In genomic region chr12:100720016-100720654, GRCh38 we compare ENCODE assay signal across 15 cellular contexts.
A peak's percentile ranks its signal among the peaks of the same experiment; 100 is the strongest.
DNase-seq lines count a peak whose midpoint lies in the region; ATAC-seq, FAIRE-seq and TF ChIP-seq lines count a peak whose summit lies in the region.
"Had no signal": no experiment of that assay in that cellular context is flagged by ENCODE, and none has a peak within 500 bp of the region (broad histone marks: within the 10 kb centered on the region; RNA-seq: fewer than 3 reads in every experiment).

No MANE protein-coding gene starts in this region.

- no peaks in the 10 kb centered on the region; the same call in 2 of the 3 replicates for H3K9me3 ChIP-seq in GM12878 (replicated peaks; ENCODE audit: control insufficient read depth, insufficient read depth, low read length)

- SMC1A ChIA-PET in GM12878 (lab: Charles Lee; ENCODE audit: uncharacterized antibody, unreplicated experiment) = interaction anchor here (1.1 to 1.5 kb wide), 2 partner anchors 18 to 60 kb away, joined by 3 to 4 read pairs; no protein-coding TSS in a partner anchor

- 50% methylated on average over 4 of the region's 4 CpGs for WGBS in GM12878 (ENCODE audit: insufficient coverage, insufficient replicate concordance, low lambda C conversion rate, missing lambda C conversion rate)

- FAIRE-seq in GM12878 (lab: Jason Lieb, UNC) = no peak

- no peaks in the 10 kb centered on the region for H3K79me2 ChIP-seq in GM12878 (ENCODE audit: control insufficient read depth, insufficient read depth, low read length)

- ATAC-seq in HG02852 (IDR thresholded peaks at IDR 0.05; ENCODE audit: unreplicated experiment) (peak; percentile 48), GM12878 (peak; percentile 37; the same call in 1 of the 3 replicates), HG03139 (IDR thresholded peaks at IDR 0.05; ENCODE audit: unreplicated experiment) (no peak)
- ATAC-seq: PC-3 had no signal

- no peaks in the 10 kb centered on the region for H4K20me1 ChIP-seq in GM12878 (ENCODE audit: control insufficient read depth, insufficient read depth)

- BruUV-seq in GM12878 (replicated peaks; lab: Mats Ljungman, UMichigan) = no TSS peak

- CTCF ChIA-PET in GM12878 (lab: Yijun Ruan, JAX) = interaction anchor here (0.8 to 1.3 kb wide), 3 partner anchors 22 to 566 kb away, joined by 3 to 4 read pairs (median 4); no protein-coding TSS in a partner anchor

- H2AFZ ChIP-seq in GM12878 (ENCODE audit: control insufficient read depth, low read depth, low read length) = no peak overlapping the region

- no peak overlapping the region for H3K4me2 ChIP-seq in GM12878 (ENCODE audit: control insufficient read depth, insufficient read depth)

- POLR2A ChIA-PET in GM12878 (lab: Charles Lee) = no interaction called here

- TF ChIP-seq RAD21 in GM12878 (IDR thresholded peaks at IDR 0.05; ENCODE audit: insufficient read depth, low read depth, low read length) = no peak

- in situ Hi-C loops in GM12878 (cut with MboI) = no loop called here

- no peak for TF ChIP-seq POLR2A in GM12878 (IDR thresholded peaks at IDR 0.05; ENCODE audit: low read depth, low read length)

- no peak overlapping the region for H3K27ac ChIP-seq in GM12878 (ENCODE audit: control insufficient read depth, insufficient read depth)
- H3K27ac ChIP-seq: SK-N-MC had no signal

- no peaks in the 10 kb centered on the region for H3K36me3 ChIP-seq in GM12878 (ENCODE audit: control insufficient read depth in 2 of 2, insufficient read depth in 2 of 2, low read length in 1 of 2)

- H3K4me3 ChIP-seq in GM12878 = no peak overlapping the region
- H3K4me3 ChIP-seq: SK-N-MC had no signal

- no peak for TF ChIP-seq EP300 in GM12878 (IDR thresholded peaks at IDR 0.05; ENCODE audit: borderline replicate concordance in 1 of 2, control insufficient read depth in 1 of 2, low read depth in 2 of 2, low read length in 2 of 2)

- H3K9ac ChIP-seq in GM12878 (ENCODE audit: control insufficient read depth, insufficient read depth, low read length) = no peak overlapping the region

- RAD21 ChIA-PET in GM12878 (lab: Charles Lee; ENCODE audit: unreplicated experiment) = no interaction called here

- DNase-seq in ELR (ENCODE audit: low read depth) (peak; percentile 17), GM12878 (ENCODE audit: low read depth, low spot score) (no peak), islet precursor cell (peak; percentile 69), NCI-H187 treated with DMSO at 0.1 percent for 48 hours (lab: John Stamatoyannopoulos, UW) (no peak), AG08395 (ENCODE audit: low spot score) (no peak), GM19238 (ENCODE audit: insufficient read length, low spot score) (no peak)
- DNase-seq: CD4-positive, alpha-beta T cell; NCI-H1436 treated with DMSO at 0.1 percent for 48 hours; NCI-H2081 treated with DMSO at 0.1 percent for 48 hours; NCI-H524 treated with DMSO at 0.1 percent for 48 hours; PC-3; T-helper 1 cell had no signal

- H3K27me3 ChIP-seq in GM12878 (replicated peaks in 1 of 2; ENCODE audit: control insufficient read depth in 2 of 2, insufficient read depth in 2 of 2, low read length in 1 of 2) = peaks cover 2 to 7% of the 10 kb centered on the region in 2 experiments; a peak in 3 of 4 replicates

- H3K4me1 ChIP-seq in GM12878 (ENCODE audit: control insufficient read depth, insufficient read depth, low read length) = no peaks in the 10 kb centered on the region

- TF ChIP-seq CTCF in GM12878 (IDR thresholded peaks at IDR 0.05 in 2 of 3, conservative IDR thresholded peaks at IDR 0.05 in 1 of 3; ENCODE audit: control insufficient read depth in 2 of 3, extremely low read depth in 1 of 3, insufficient read depth in 1 of 3, low read depth in 3 of 3, low read length in 3 of 3) = no peak

- intact Hi-C loops in GM12878 (cut with micrococcal nuclease; ENCODE audit: unreplicated experiment) = no loop called here

TF ChIP-seq in GM12878, 131 proteins besides CTCF, POLR2A, EP300 and RAD21:
- TF ChIP-seq IKZF2 (IDR thresholded peaks at IDR 0.05) (no peak), BCL11A (IDR thresholded peaks at IDR 0.05; ENCODE audit: low read depth, low read length) (no peak), NR2C2 (IDR thresholded peaks at IDR 0.05; ENCODE audit: borderline replicate concordance, control insufficient read depth, insufficient read length, low read depth) (no peak), SPI1 (IDR thresholded peaks at IDR 0.05; ENCODE audit: borderline replicate concordance, insufficient read depth, low read depth, low read length) (no peak)
- TF ChIP-seq, protein P1, sequence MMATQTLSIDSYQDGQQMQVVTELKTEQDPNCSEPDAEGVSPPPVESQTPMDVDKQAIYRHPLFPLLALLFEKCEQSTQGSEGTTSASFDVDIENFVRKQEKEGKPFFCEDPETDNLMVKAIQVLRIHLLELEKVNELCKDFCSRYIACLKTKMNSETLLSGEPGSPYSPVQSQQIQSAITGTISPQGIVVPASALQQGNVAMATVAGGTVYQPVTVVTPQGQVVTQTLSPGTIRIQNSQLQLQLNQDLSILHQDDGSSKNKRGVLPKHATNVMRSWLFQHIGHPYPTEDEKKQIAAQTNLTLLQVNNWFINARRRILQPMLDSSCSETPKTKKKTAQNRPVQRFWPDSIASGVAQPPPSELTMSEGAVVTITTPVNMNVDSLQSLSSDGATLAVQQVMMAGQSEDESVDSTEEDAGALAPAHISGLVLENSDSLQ (IDR thresholded peaks at IDR 0.05) = no peak

Comparison
In these comparisons a context has a peak if more than half of its experiments do, and no peak if none do; other contexts are left out.
1. DNase-seq: peak in ELR (single experiment) and islet precursor cell (single experiment); none in GM12878 (single experiment), NCI-H187 treated with DMSO at 0.1 percent for 48 hours (single experiment), AG08395 (single experiment) and GM19238 (single experiment).